ENCODE assay signal across 9 cellular contexts in the genomic region with DNA sequence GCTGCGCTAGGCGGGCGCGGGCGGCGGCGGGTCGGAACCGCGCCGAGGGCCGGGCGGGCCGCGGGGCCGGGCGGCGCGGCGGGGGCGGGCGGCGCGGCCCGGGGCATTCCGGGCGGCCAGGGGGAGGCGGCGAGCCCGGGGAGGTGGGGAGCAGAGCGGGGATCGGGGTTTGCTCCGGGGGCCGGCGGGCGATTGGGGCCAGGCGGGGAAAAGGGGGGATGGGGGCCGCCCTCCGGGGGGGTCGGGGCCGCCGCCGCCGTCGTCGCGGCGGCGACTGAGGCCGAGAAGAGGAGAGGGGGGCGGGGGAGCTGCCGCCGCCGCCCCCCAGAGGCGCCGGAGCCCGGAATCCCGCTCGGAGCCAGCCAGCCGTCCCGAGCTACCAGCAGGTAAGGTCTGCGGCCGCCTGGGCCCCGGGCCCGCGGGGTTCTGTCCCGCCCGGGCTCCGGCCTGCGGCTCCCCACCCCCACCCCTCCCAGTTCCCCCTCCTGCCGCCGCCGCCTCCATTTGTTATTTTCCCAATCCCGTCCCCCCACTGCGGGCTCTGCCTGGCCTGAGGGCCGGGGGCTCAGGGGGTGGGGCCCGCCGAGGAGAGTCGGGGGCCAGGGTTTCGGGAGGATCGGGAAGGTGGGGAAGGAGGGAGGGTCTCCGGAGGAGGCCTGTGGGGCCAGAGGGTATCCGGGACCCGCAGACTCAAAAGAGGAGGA. TPM values are rescaled to one million over a fixed set of nuclear protein-coding genes. Genes with fewer than 3 reads are reported as not detected.
DNase-seq lines count a peak whose midpoint lies in the region; ATAC-seq and TF ChIP-seq lines count a peak whose summit lies in the region.
"Had no signal": no experiment of that assay in that cellular context is flagged by ENCODE, and none has a peak within 500 bp of the region (broad histone marks: within the 10 kb centered on the region; RNA-seq: fewer than 3 reads in every experiment).

No MANE protein-coding gene starts in this region.

- H3K4me3 Mint-ChIP-seq in nephron: peak overlapping the region; percentile 96 to 99 (median 97)

- H3K4me3 ChIP-seq in Panc1 (ENCODE audit: low read depth in 2 of 2, low read length in 2 of 2): peak overlapping the region; percentile 73 to 83
- H3K4me3 ChIP-seq in epithelial cell of esophagus (ENCODE audit: low read length): peak overlapping the region; percentile 81

- TF ChIP-seq CTCF in Panc1 (IDR thresholded peaks at IDR 0.05) (no peak), epithelial cell of esophagus (IDR thresholded peaks at IDR 0.05; ENCODE audit: insufficient read depth, low read depth, low read length, missing control alignments) (no peak), nephron (IDR thresholded peaks at IDR 0.05; ENCODE audit: unreplicated experiment in 3 of 3) (no peak)

- peak; percentile 33 for DNase-seq in ELR (ENCODE audit: low read depth)
- no peak for DNase-seq in Panc1 (ENCODE audit: low read depth, low spot score)
- DNase-seq in epithelial cell of esophagus (ENCODE audit: low read depth): no peak
- no peak for DNase-seq in NCI-H345 (lab: John Stamatoyannopoulos, UW)
- DNase-seq in NCI-H345 treated with DMSO at 0.1 percent for 48 hours (lab: John Stamatoyannopoulos, UW; ENCODE audit: unreplicated experiment): no peak
- DNase-seq in islet precursor cell: no peak
- no peak for DNase-seq in hepatic stellate cell (ENCODE audit: low spot score)

- ATAC-seq in Panc1: no peak

- no peaks in the 10 kb centered on the region; the same call in none of the 2 replicates for H3K36me3 ChIP-seq in Panc1 (ENCODE audit: control insufficient read depth, insufficient read depth, low read length)

- H3K27me3 ChIP-seq in Panc1 (ENCODE audit: control insufficient read depth, insufficient read depth, low read length): no peaks in the 10 kb centered on the region

- intact Hi-C loops in Panc1 (cut with micrococcal nuclease; ENCODE audit: unreplicated experiment): no loop called here

- peak overlapping the region; percentile 94 to 97 (median 95) for H3K27ac Mint-ChIP-seq in nephron

- CTCF ChIA-PET in Panc1 (lab: Charles Lee): no interaction called here

- no peaks in the 10 kb centered on the region for H3K9me3 ChIP-seq in Panc1 (ENCODE audit: control insufficient read depth, insufficient read depth, low read depth, low read length)

- peaks cover 77% of the 10 kb centered on the region for H3K4me1 Mint-ChIP-seq in nephron

- H3K27ac ChIP-seq in Panc1 (ENCODE audit: low read length): peak overlapping the region; percentile 95

- H3K36me3 Mint-ChIP-seq in nephron (ENCODE audit: low read depth): peaks cover 13% of the 10 kb centered on the region

- peaks cover 42% of the 10 kb centered on the region for H3K4me1 ChIP-seq in Panc1 (ENCODE audit: control insufficient read depth, insufficient read depth, low read length)

- POLR2A ChIA-PET in Panc1 (lab: Charles Lee): no interaction called here

- H3K27me3 Mint-ChIP-seq in nephron (ENCODE audit: low read depth): no peaks in the 10 kb centered on the region

- BruUV-seq in Panc1 (replicated peaks; lab: Mats Ljungman, UMichigan): no TSS peak

- no peaks in the 10 kb centered on the region for H3K9me3 Mint-ChIP-seq in nephron

- in situ Hi-C loops in Panc1 (cut with HindIII; ENCODE audit: low pct_unique_long_range_greater_than_20kb, low sequenced_read_pairs): no loop called here

RNA-seq across cellular contexts. Expression of gene ATN1, which starts 0.4 kb away (rescaled TPM):
- total RNA-seq in Panc1 (2021; ENCODE audit: unreplicated experiment): 82.3 TPM
- 95.7 TPM for polyA plus RNA-seq in Panc1 (2012; ENCODE audit: insufficient read length)

RNA-seq across cellular contexts. Expression of gene ENO2, which starts 13.8 kb away (rescaled TPM):
- total RNA-seq in Panc1 (2021; ENCODE audit: unreplicated experiment): 33.5 TPM
- polyA plus RNA-seq in Panc1 (2012; ENCODE audit: insufficient read length): 70.3 TPM

RNA-seq across cellular contexts. Expression of gene RNU7-1, which starts 15.5 kb away (rescaled TPM):
- total RNA-seq in Panc1 (2021; ENCODE audit: unreplicated experiment): not detected
- not detected for polyA plus RNA-seq in Panc1 (2012; ENCODE audit: insufficient read length)
- total RNA-seq: NCI-H460 had no signal

RNA-seq across cellular contexts. Expression of gene C12orf57, which starts 15.7 kb away (rescaled TPM):
- 126 TPM for total RNA-seq in Panc1 (2021; ENCODE audit: unreplicated experiment)
- polyA plus RNA-seq in Panc1 (2012; ENCODE audit: insufficient read length): 249 TPM

RNA-seq across cellular contexts. Expression of gene PTPN6, which starts 23.0 kb away (rescaled TPM):
- total RNA-seq in Panc1 (2021; ENCODE audit: unreplicated experiment): 13.7 TPM
- polyA plus RNA-seq in Panc1 (2012; ENCODE audit: insufficient read length): 26.1 TPM
